In the genomic region with DNA sequence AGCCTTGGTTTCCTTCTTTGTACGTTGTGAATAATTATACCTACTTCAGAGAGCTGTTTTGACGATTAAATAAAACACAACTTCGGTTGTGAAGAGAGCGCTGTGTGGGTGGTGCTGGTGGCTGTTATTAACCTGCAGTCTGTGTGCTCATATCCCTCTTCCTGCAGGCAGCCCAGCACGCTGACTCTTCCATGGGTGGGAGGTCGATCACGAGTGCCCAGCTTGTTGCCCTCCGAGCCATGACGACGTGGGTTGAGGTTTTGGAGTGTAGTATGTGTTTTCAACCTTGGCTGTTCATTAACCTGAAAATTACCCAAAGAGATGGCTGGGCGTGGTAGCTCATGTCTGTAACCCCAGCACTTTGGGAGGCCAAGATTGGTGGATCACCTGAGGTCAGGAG, we compare ENCODE assay signal across 21 cellular contexts. TPM values are rescaled to one million over a fixed set of nuclear protein-coding genes. Genes with fewer than 3 reads are reported as not detected.
A peak's percentile ranks its signal among the peaks of the same experiment; 100 is the strongest.
DNase-seq lines count a peak whose midpoint lies in the region; ATAC-seq, FAIRE-seq and TF ChIP-seq lines count a peak whose summit lies in the region.
"Had no signal": no experiment of that assay in that cellular context is flagged by ENCODE, and none has a peak within 500 bp of the region (broad histone marks: within the 10 kb centered on the region; RNA-seq: fewer than 3 reads in every experiment).

No MANE protein-coding gene starts in this region.

- H3K4me1 Mint-ChIP-seq in Caco-2 (ENCODE audit: low read depth, unreplicated experiment) = peaks cover 8% of the 10 kb centered on the region
- H3K4me1 Mint-ChIP-seq: CD8-positive, alpha-beta memory T cell had no signal

- H3K4me3 Mint-ChIP-seq in Caco-2 (ENCODE audit: unreplicated experiment) = no peak overlapping the region
- H3K4me3 Mint-ChIP-seq: T-helper 1 cell treated with Interleukin-12 subunit alpha and Interleukin-12 subunit beta and Interleukin-4 antibody, amounts not matched to agents 30 μg/mL and 1 μg/mL, for 36 hours had no signal

- peak overlapping the region; percentile 68 for H3K4me2 ChIP-seq in HepG2 (ENCODE audit: low read depth, low read length)
- H3K4me2 ChIP-seq: KMS-11 had no signal

- peaks cover 38% of the 10 kb centered on the region for H3K4me1 ChIP-seq in HepG2 (ENCODE audit: insufficient read depth, low read length)
- no peaks in the 10 kb centered on the region for H3K4me1 ChIP-seq in Caco-2

- ATAC-seq in HepG2 (peak; percentile 36), HG02571 (IDR thresholded peaks at IDR 0.05; ENCODE audit: unreplicated experiment) (no peak), GM18858 (IDR thresholded peaks at IDR 0.05; ENCODE audit: unreplicated experiment) (no peak)
- ATAC-seq: Right ventricle myocardium inferior had no signal

- WGBS in HepG2 (ENCODE audit: low lambda C conversion rate) = 39% methylated on average over 11 of the region's 11 CpGs

- BruUV-seq in HepG2 (replicated peaks; lab: Mats Ljungman, UMichigan) = no TSS peak
- no TSS peak for BruUV-seq in Caco-2 (replicated peaks; lab: Mats Ljungman, UMichigan)

- H3K36me3 ChIP-seq in HepG2 (replicated peaks in 1 of 2; ENCODE audit: control insufficient read depth in 1 of 2, insufficient read depth in 2 of 2, low read length in 2 of 2) = no peaks in the 10 kb centered on the region
- no peaks in the 10 kb centered on the region for H3K36me3 ChIP-seq in Caco-2 (ENCODE audit: control insufficient read depth, insufficient read depth, low read length)

- POLR2A ChIA-PET in HepG2 (lab: Yijun Ruan, JAX) (interaction anchor here (1.3 kb wide), 1 partner anchor 30 kb away, joined by 7 read pairs; a partner anchor contains a TSS), Caco-2 (lab: Charles Lee) (no interaction called here)

- no peak for TF ChIP-seq RAD21 in HepG2 (CRISPR knock-in tag; IDR thresholded peaks at IDR 0.05)

- H3K9ac ChIP-seq in HepG2 (ENCODE audit: insufficient read depth, low read depth, low read length) = peak overlapping the region; percentile 21; the same call in 1 of the 2 replicates
- H3K9ac ChIP-seq: KMS-11 had no signal

- DNase-seq in ACHN (peak; percentile 34), HK-2 (ENCODE audit: unreplicated experiment) (peak; percentile 74), glomerular visceral epithelial cell (ENCODE audit: extremely low spot score) (peak; percentile 82), HepG2 (ENCODE audit: low spot score) (peak; percentile 48), Caco-2 (no peak), D721Med (ENCODE audit: insufficient read length, low spot score) (no peak)
- DNase-seq: CD8-positive, alpha-beta memory T cell; DMS 273 treated with DMSO at 0.1 percent for 48 hours; NCI-H1092 treated with DMSO at 0.1 percent for 48 hours; NCI-H146; NCI-H2029; NCI-H2227 treated with DMSO at 0.1 percent for 48 hours; NCI-H524 had no signal

- peak overlapping the region in 1 of 3 experiments; percentile 29; a peak in 1 of 6 replicates for H3K4me3 ChIP-seq in HepG2 (replicated peaks in 1 of 3; ENCODE audit: insufficient read depth in 1 of 3, low read depth in 2 of 3, low read length in 3 of 3)
- H3K4me3 ChIP-seq in Caco-2 (ENCODE audit: low read depth, low read length) = no peak overlapping the region

- CTCF ChIA-PET in HepG2 (lab: Yijun Ruan, JAX; ENCODE audit: low intra/inter-chr PET ratio, low total read pairs) = no interaction called here
- CTCF ChIA-PET in Caco-2 (lab: Charles Lee) = interaction anchor here (1.4 kb wide), 1 partner anchor 97 kb away, joined by 6 read pairs; no protein-coding TSS in a partner anchor

- TF ChIP-seq CTCF in HepG2 (CRISPR knock-in tag; IDR thresholded peaks at IDR 0.05) (no peak), Caco-2 (IDR thresholded peaks at IDR 0.05; ENCODE audit: insufficient read depth in 1 of 2, low read depth in 1 of 2, low read length in 1 of 2, severe bottlenecking in 1 of 2, unreplicated experiment in 1 of 2) (no peak), D721Med (IDR thresholded peaks at IDR 0.05; ENCODE audit: insufficient read depth, missing control alignments) (no peak)

- FAIRE-seq in HepG2 (lab: Jason Lieb, UNC) (no peak), D721Med (lab: Jason Lieb, UNC) (no peak)
- FAIRE-seq: GM12892 had no signal

- in situ Hi-C loops in ACHN (cut with HindIII; ENCODE audit: low pct_ligation_motif_present, low pct_unique_long_range_greater_than_20kb, low sequenced_read_pairs) (no loop called here), HepG2 (cut with HindIII; ENCODE audit: extremely low pct_ligation_motif_present, low pct_unique_long_range_greater_than_20kb) (no loop called here)

- no peaks in the 10 kb centered on the region for H3K9me3 ChIP-seq in HepG2 (ENCODE audit: low read length)
- H3K9me3 ChIP-seq in Caco-2 = no peaks in the 10 kb centered on the region

- peak overlapping the region; percentile 22 for H2AFZ ChIP-seq in HepG2 (ENCODE audit: low read length)

- H3K36me3 Mint-ChIP-seq in Caco-2 (ENCODE audit: insufficient read depth, unreplicated experiment) = no peaks in the 10 kb centered on the region
- H3K36me3 Mint-ChIP-seq: CD8-positive, alpha-beta memory T cell had no signal

- TF ChIP-seq EP300 in HepG2 (IDR thresholded peaks at IDR 0.05; ENCODE audit: low read depth in 2 of 2, low read length in 2 of 2) = no peak
- TF ChIP-seq EP300 in HepG2 (CRISPR knock-in tag; IDR thresholded peaks at IDR 0.05; ENCODE audit: borderline replicate concordance) = no peak

- TF ChIP-seq POLR2A in HepG2 (IDR thresholded peaks at IDR 0.05; ENCODE audit: insufficient read depth in 1 of 2, low read depth in 2 of 2, low read length in 2 of 2) = no peak

- H3K27me3 ChIP-seq in HepG2 (ENCODE audit: control insufficient read depth in 1 of 2, insufficient read depth in 2 of 2, low read length in 2 of 2) (no peaks in the 10 kb centered on the region), Caco-2 (replicated peaks; ENCODE audit: control insufficient read depth, insufficient read depth, low read length) (no peaks in the 10 kb centered on the region; the same call in 1 of the 2 replicates)

- H3K27me3 Mint-ChIP-seq in Caco-2 (ENCODE audit: insufficient read depth, unreplicated experiment) = no peaks in the 10 kb centered on the region

- H3K27ac ChIP-seq in HepG2 (ENCODE audit: extremely low read length, insufficient read depth, low read length) = peak overlapping the region; percentile 11
- H3K27ac ChIP-seq: C4-2B, KMS-11 had no signal

- H3K9me3 Mint-ChIP-seq in Caco-2 (ENCODE audit: unreplicated experiment) = no peaks in the 10 kb centered on the region
- H3K9me3 Mint-ChIP-seq: CD8-positive, alpha-beta memory T cell; T-helper 1 cell treated with Interleukin-12 subunit alpha and Interleukin-12 subunit beta and Interleukin-4 antibody, amounts not matched to agents 30 μg/mL and 1 μg/mL, for 36 hours had no signal

- intact Hi-C loops in HepG2 (cut with micrococcal nuclease; ENCODE audit: unreplicated experiment) (no loop called here), Caco-2 (cut with micrococcal nuclease; ENCODE audit: unreplicated experiment) (no loop called here)

- H4K20me1 ChIP-seq in HepG2 (ENCODE audit: insufficient read depth, low read length) = no peaks in the 10 kb centered on the region

- no peaks in the 10 kb centered on the region for H3K79me2 ChIP-seq in HepG2 (ENCODE audit: insufficient read depth, low read length)

- no peak overlapping the region for H3K27ac Mint-ChIP-seq in Caco-2 (ENCODE audit: unreplicated experiment)
- H3K27ac Mint-ChIP-seq: T-helper 1 cell treated with Interleukin-12 subunit alpha and Interleukin-12 subunit beta and Interleukin-4 antibody, amounts not matched to agents 30 μg/mL and 1 μg/mL, for 36 hours had no signal

RNA-seq across cellular contexts. Expression of a gene that starts 11.3 kb away (rescaled TPM):
- 103 and 117 TPM in 2 replicates for total RNA-seq in HepG2 (2016; rRNA removed; fragmentation: Illumina TruSeq; extraction: Trizol)
- total RNA-seq in HepG2 (2016; cell fraction: cytosol; rRNA removed; fragmentation: Illumina TruSeq; extraction: Trizol; ENCODE audit: low read depth) = 84.9 and 85.5 TPM in 2 replicates
- total RNA-seq in HepG2 (2016; cell fraction: insoluble cytoplasmic fraction; rRNA removed; fragmentation: Illumina TruSeq; extraction: Trizol) = 106 and 120 TPM in 2 replicates
- 113 and 134 TPM in 2 replicates for total RNA-seq in HepG2 (2016; cell fraction: membrane; rRNA removed; fragmentation: Illumina TruSeq; extraction: Trizol)
- total RNA-seq in HepG2 (2016; cell fraction: nucleus; rRNA removed; fragmentation: Illumina TruSeq; extraction: Trizol) = 71.3 and 72.1 TPM in 2 replicates
- polyA plus RNA-seq in HepG2 (2011; rRNA removed) = 23.5 and 35.9 TPM in 2 replicates
- 20.5 and 24.4 TPM in 2 replicates for polyA plus RNA-seq in HepG2 (2011; cell fraction: cytosol; rRNA removed)
- 8.8 and 13.9 TPM in 2 replicates for polyA plus RNA-seq in HepG2 (2011; cell fraction: nucleus; rRNA removed)
- 56.2 and 79.0 TPM in 2 replicates for polyA plus RNA-seq in HepG2 (2012)
- polyA plus RNA-seq in HepG2 (2016; cell fraction: cytosol; fragmentation: Illumina TruSeq; extraction: Trizol; ENCODE audit: low read depth) = 230 and 257 TPM in 2 replicates
- 211 and 234 TPM in 2 replicates for polyA plus RNA-seq in HepG2 (2016; cell fraction: insoluble cytoplasmic fraction; fragmentation: Illumina TruSeq; extraction: Trizol; ENCODE audit: low read depth)
- 224 and 230 TPM in 2 replicates for polyA plus RNA-seq in HepG2 (2016; cell fraction: membrane; fragmentation: Illumina TruSeq; extraction: Trizol; ENCODE audit: low read depth)
- 155 and 164 TPM in 2 replicates for polyA plus RNA-seq in HepG2 (2016; cell fraction: nucleus; fragmentation: Illumina TruSeq; extraction: Trizol; ENCODE audit: insufficient read depth, low read depth)
- polyA minus RNA-seq in HepG2 (2011; rRNA and poly(A)+ RNA removed; ENCODE audit: low replicate concordance) = 4.9 and 6.7 TPM in 2 replicates
- polyA minus RNA-seq in HepG2 (2011; cell fraction: cytosol; rRNA and poly(A)+ RNA removed) = 17.2 and 17.8 TPM in 2 replicates
- 21.4 and 23.0 TPM in 2 replicates for polyA minus RNA-seq in HepG2 (2011; cell fraction: nucleus; rRNA and poly(A)+ RNA removed)
- total RNA-seq in Caco-2 (2022) = 105 and 115 TPM in 2 replicates

RNA-seq across cellular contexts. Expression of a gene that starts 30.5 kb away (rescaled TPM):
- 0.38 and 1.9 TPM in 2 replicates for total RNA-seq in HepG2 (2016; rRNA removed; fragmentation: Illumina TruSeq; extraction: Trizol)
- 0.44 TPM in 1 of 2 replicates, not detected in the other for total RNA-seq in HepG2 (2016; cell fraction: cytosol; rRNA removed; fragmentation: Illumina TruSeq; extraction: Trizol; ENCODE audit: low read depth)
- total RNA-seq in HepG2 (2016; cell fraction: insoluble cytoplasmic fraction; rRNA removed; fragmentation: Illumina TruSeq; extraction: Trizol) = 0.56 and 0.58 TPM in 2 replicates
- total RNA-seq in HepG2 (2016; cell fraction: membrane; rRNA removed; fragmentation: Illumina TruSeq; extraction: Trizol) = 0.31 and 0.86 TPM in 2 replicates
- total RNA-seq in HepG2 (2016; cell fraction: nucleus; rRNA removed; fragmentation: Illumina TruSeq; extraction: Trizol) = 0.50 and 0.62 TPM in 2 replicates
- 0.39 and 0.55 TPM in 2 replicates for polyA plus RNA-seq in HepG2 (2011; rRNA removed)
- 0.36 and 0.47 TPM in 2 replicates for polyA plus RNA-seq in HepG2 (2011; cell fraction: cytosol; rRNA removed)
- 0.11 and 1.4 TPM in 2 replicates for polyA plus RNA-seq in HepG2 (2011; cell fraction: nucleus; rRNA removed)
- 0.42 and 0.80 TPM in 2 replicates for polyA plus RNA-seq in HepG2 (2012)
- 0.33 and 0.52 TPM in 2 replicates for polyA plus RNA-seq in HepG2 (2016; cell fraction: cytosol; fragmentation: Illumina TruSeq; extraction: Trizol; ENCODE audit: low read depth)
- polyA plus RNA-seq in HepG2 (2016; cell fraction: insoluble cytoplasmic fraction; fragmentation: Illumina TruSeq; extraction: Trizol; ENCODE audit: low read depth) = 0.52 and 1.2 TPM in 2 replicates
- 0.50 and 0.52 TPM in 2 replicates for polyA plus RNA-seq in HepG2 (2016; cell fraction: membrane; fragmentation: Illumina TruSeq; extraction: Trizol; ENCODE audit: low read depth)
- polyA plus RNA-seq in HepG2 (2016; cell fraction: nucleus; fragmentation: Illumina TruSeq; extraction: Trizol; ENCODE audit: insufficient read depth, low read depth) = 0.32 and 0.67 TPM in 2 replicates
- polyA minus RNA-seq in HepG2 (2011; rRNA and poly(A)+ RNA removed; ENCODE audit: low replicate concordance) = not detected in 2 replicates
- polyA minus RNA-seq in HepG2 (2011; cell fraction: cytosol; rRNA and poly(A)+ RNA removed) = 0.70 TPM in 1 of 2 replicates, not detected in the other
- polyA minus RNA-seq in HepG2 (2011; cell fraction: nucleus; rRNA and poly(A)+ RNA removed) = 1.1 and 1.3 TPM in 2 replicates
- total RNA-seq in Caco-2 (2022) = 0.70 and 0.95 TPM in 2 replicates
- total RNA-seq: HT1080 had no signal

Comparison
In these comparisons a context has a peak if more than half of its experiments do, and no peak if none do; other contexts are left out.
1. DNase-seq: peak in ACHN (single experiment), HK-2 (single experiment), glomerular visceral epithelial cell (single experiment) and HepG2 (single experiment); none in Caco-2 (0 of 2) and D721Med (single experiment).